ENCODE assay signal across 8 cellular contexts in the genomic region with DNA sequence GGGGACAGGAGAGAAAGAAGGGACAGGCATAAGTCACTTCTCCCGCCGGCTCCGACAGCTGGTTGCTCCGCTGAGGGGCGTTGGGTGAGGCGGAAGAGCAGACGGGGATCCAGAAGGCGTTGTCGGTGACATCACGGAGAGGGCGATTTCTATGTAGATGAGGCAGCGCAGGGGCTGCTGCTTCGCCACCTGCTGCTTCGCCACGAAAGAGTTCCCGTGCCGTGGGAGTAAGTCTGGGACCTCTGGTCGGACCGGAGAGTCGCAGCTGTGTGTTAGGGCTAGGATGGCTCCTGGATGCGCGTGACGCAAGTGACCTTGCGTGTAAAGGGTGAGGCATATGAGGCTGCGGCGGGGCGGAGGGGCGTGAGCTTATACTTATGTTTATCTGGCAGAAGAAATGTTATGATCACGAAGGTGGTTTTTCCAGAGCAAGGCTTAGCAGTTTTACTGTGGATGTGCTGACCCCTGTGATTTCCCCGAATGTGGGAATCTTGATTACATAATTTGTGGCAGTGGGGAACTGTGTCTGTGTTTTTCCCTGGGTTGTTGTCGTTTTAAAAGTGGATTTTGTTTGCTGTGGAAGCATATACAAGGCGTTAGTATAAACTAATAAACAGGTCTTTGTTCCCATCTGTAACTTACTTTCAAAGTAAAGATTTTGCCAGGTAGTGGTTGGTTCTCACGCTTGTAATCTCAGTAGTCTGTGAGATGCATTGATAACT. TPM values are rescaled to one million over a fixed set of nuclear protein-coding genes. Genes with fewer than 3 reads are reported as not detected.
DNase-seq lines count a peak whose midpoint lies in the region; ATAC-seq and TF ChIP-seq lines count a peak whose summit lies in the region.
"Not testable (repeated sequence)": the region's sequence is repeated elsewhere in the genome, so short reads cannot be mapped to it uniquely, and the experiment has no call there.

No MANE protein-coding gene starts in this region.

- H3K36me3 ChIP-seq in esophagus muscularis mucosa; muscle layer of colon (ENCODE audit: insufficient read depth, low read length): not testable (repeated sequence)

- H3K4me1 ChIP-seq in esophagus muscularis mucosa; muscle layer of colon (ENCODE audit: insufficient read depth, low read length): not testable (repeated sequence)

- in situ Hi-C loops in Caki2 (cut with HindIII; ENCODE audit: low pct_unique_long_range_greater_than_20kb, low sequenced_read_pairs) = not testable (repeated sequence)

- 1% methylated on average over 23 of the region's 33 CpGs for WGBS in esophagus muscularis mucosa

- not testable (repeated sequence) for TF ChIP-seq EP300 in esophagus muscularis mucosa (IDR thresholded peaks at IDR 0.05)

- H3K9ac ChIP-seq in muscle layer of colon (ENCODE audit: low read length) = peak overlapping the region; percentile 15

- peak; percentile 89 for DNase-seq in Caki2 (ENCODE audit: low read depth)
- DNase-seq in HPDE6-E6E7 (ENCODE audit: extremely low spot score) = peak; percentile 23
- DNase-seq in activated T-cell treated with anti-CD3 and anti-CD28 coated beads, Interleukin-2, amount 50 U/mL, for 72 hours = peak; percentile 81 to 85
- peak; percentile 92 for DNase-seq in esophagus muscularis mucosa (ENCODE audit: extremely low spot score)
- peak; percentile 54 to 55 for DNase-seq in stimulated activated CD8-positive, alpha-beta memory T cell treated with anti-CD3 and anti-CD28 coated beads, Interleukin-15, amount 100 ng/mL, for 4 hours (ENCODE audit: low read depth in 2 of 2)

- TF ChIP-seq CTCF in esophagus muscularis mucosa (IDR thresholded peaks at IDR 0.05) = not testable (repeated sequence)

- H3K4me3 Mint-ChIP-seq in activated T-cell treated with anti-CD3 and anti-CD28 coated beads, Interleukin-2, amount 50 U/mL, for 72 hours = peak overlapping the region; percentile 89 to 95

- H3K27me3 ChIP-seq in esophagus muscularis mucosa; muscle layer of colon (ENCODE audit: control insufficient read depth in 1 of 2, insufficient read depth in 2 of 2, low read length in 2 of 2): not testable (repeated sequence)

- not testable (repeated sequence) for H3K36me3 Mint-ChIP-seq in activated T-cell treated with anti-CD3 and anti-CD28 coated beads, Interleukin-2, amount 50 U/mL, for 72 hours (ENCODE audit: insufficient read depth in 2 of 2)

- H3K27ac Mint-ChIP-seq in activated T-cell treated with anti-CD3 and anti-CD28 coated beads, Interleukin-2, amount 50 U/mL, for 72 hours = peak overlapping the region; percentile 99

- peak; percentile 72 for ATAC-seq in GM21423 (IDR thresholded peaks at IDR 0.05; ENCODE audit: unreplicated experiment)
- peak; percentile 76 to 78 for ATAC-seq in activated T-cell treated with anti-CD3 and anti-CD28 coated beads, Interleukin-2, amount 50 U/mL, for 72 hours (replicated peaks in 1 of 2)

- intact Hi-C loops in esophagus muscularis mucosa (cut with DNase I) = not testable (repeated sequence)

- not testable (repeated sequence) for TF ChIP-seq POLR2A in esophagus muscularis mucosa (IDR thresholded peaks at IDR 0.05; ENCODE audit: low read depth)

- peak overlapping the region; percentile 53 to 74 (median 72) for H3K27ac ChIP-seq in esophagus muscularis mucosa (replicated peaks in 1 of 4)
- not testable (repeated sequence) for H3K27ac ChIP-seq in muscle layer of colon (ENCODE audit: low read depth, low read length)

- H3K27me3 Mint-ChIP-seq in activated T-cell treated with anti-CD3 and anti-CD28 coated beads, Interleukin-2, amount 50 U/mL, for 72 hours (ENCODE audit: low read depth) = not testable (repeated sequence)

- H3K4me3 ChIP-seq in esophagus muscularis mucosa (peak overlapping the region; percentile 49 to 62 (median 54)), muscle layer of colon (ENCODE audit: low read depth in 1 of 2, low read length in 2 of 2) (peak overlapping the region; percentile 20 to 55)

- peaks cover 26% of the 10 kb centered on the region for H3K4me1 Mint-ChIP-seq in activated T-cell treated with anti-CD3 and anti-CD28 coated beads, Interleukin-2, amount 50 U/mL, for 72 hours (ENCODE audit: low read depth)

- H3K9me3 Mint-ChIP-seq in activated T-cell treated with anti-CD3 and anti-CD28 coated beads, Interleukin-2, amount 50 U/mL, for 72 hours = not testable (repeated sequence)

- not testable (repeated sequence) for H3K9me3 ChIP-seq in esophagus muscularis mucosa; muscle layer of colon (ENCODE audit: low read length)

TF ChIP-seq in PFSK-1, 5 proteins besides CTCF, POLR2A, EP300 and RAD21:
- TF ChIP-seq POLR2AphosphoS5 (IDR thresholded peaks at IDR 0.05; ENCODE audit: low read depth, low read length) = peak; percentile 60; the same call in 1 of the 2 replicates
TF ChIP-seq in PFSK-1: peak in this region for 1; not testable (repeated sequence) for 4.

RNA-seq across cellular contexts. Expression of gene PPIAL4A, which starts 52.8 kb away (rescaled TPM):
- not detected in 2 replicates for total RNA-seq in Caki2 (2014; rRNA removed; shearing (Covaris generic); ENCODE audit: low replicate concordance)
- 0.85 TPM for polyA plus RNA-seq in PFSK-1 (2012; ENCODE audit: insufficient read length, low read depth)
- not detected for total RNA-seq in activated T-cell treated with anti-CD3 and anti-CD28 coated beads, Interleukin-2, amount 50 U/mL, for 72 hours
- total RNA-seq in esophagus muscularis mucosa = not detected

Comparison
In these comparisons a context has a peak if more than half of its experiments do, and no peak if none do; other contexts are left out.
1. DNase-seq: peak in every context shown above with its lines; median percentile 92 in esophagus muscularis mucosa; 89 in Caki2; 83 in activated T-cell treated with anti-CD3 and anti-CD28 coated beads, Interleukin-2, amount 50 U/mL, for 72 hours; 54 in stimulated activated CD8-positive, alpha-beta memory T cell treated with anti-CD3 and anti-CD28 coated beads, Interleukin-15, amount 100 ng/mL, for 4 hours; 23 in HPDE6-E6E7.